ENCODE assay signal across 7 cellular contexts in the genomic region with DNA sequence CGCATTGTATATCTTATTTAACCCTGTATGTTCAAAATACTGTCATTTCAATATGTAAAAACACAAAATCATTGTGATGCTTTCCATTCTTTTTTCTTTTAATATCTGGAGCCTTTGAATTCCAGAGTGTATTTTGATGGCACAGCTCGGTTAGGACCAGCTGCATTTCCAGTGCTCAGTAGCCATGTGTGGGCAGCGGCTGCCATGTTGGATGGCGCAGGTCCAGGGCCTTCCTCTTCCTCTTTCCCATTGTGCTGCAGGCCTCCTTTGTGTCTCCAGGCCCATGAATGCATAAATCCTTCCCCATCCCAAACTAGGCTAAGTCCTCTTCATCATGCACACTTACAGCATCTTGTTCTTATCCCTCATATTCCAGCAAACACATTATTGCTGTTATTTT. TPM values are rescaled to one million over a fixed set of nuclear protein-coding genes. Genes with fewer than 3 reads are reported as not detected.
"Had no signal": no experiment of that assay in that cellular context is flagged by ENCODE, and none has a peak within 500 bp of the region (broad histone marks: within the 10 kb centered on the region; RNA-seq: fewer than 3 reads in every experiment).

No MANE protein-coding gene starts in this region.

- H3K4me3 ChIP-seq: K562 had no signal

- DNase-seq: IMR-90, KBM-7 had no signal

- H3K27ac ChIP-seq: HL-60 had no signal

- ATAC-seq: HepG2, K562 had no signal

- FAIRE-seq: HepG2, HTR-8/SVneo, K562 had no signal

RNA-seq across cellular contexts. Expression of a gene that starts 13.0 kb away (rescaled TPM):
- total RNA-seq: HT-29, IMR-90, K562 had no signal
